ENCODE assay signal across 15 cellular contexts in genomic region chr14:34075095-34075744, GRCh38.
DNase-seq lines count a peak whose midpoint lies in the region; ATAC-seq lines count a peak whose summit lies in the region.
"Had no signal": no experiment of that assay in that cellular context is flagged by ENCODE, and none has a peak within 500 bp of the region (broad histone marks: within the 10 kb centered on the region; RNA-seq: fewer than 3 reads in every experiment).

No MANE protein-coding gene starts in this region.

- peak; percentile 56 for ATAC-seq in GM19467 (IDR thresholded peaks at IDR 0.05; ENCODE audit: unreplicated experiment)
- ATAC-seq in HG03196 (IDR thresholded peaks at IDR 0.05; ENCODE audit: unreplicated experiment), result peak; percentile 64
- ATAC-seq: activated CD8-positive, alpha-beta memory T cell treated with anti-CD3 and anti-CD28 coated beads, Interleukin-2, amount 10 ng/mL, durations not matched to agents 7 days and 5 days had no signal

- DNase-seq in DMS53 (lab: John Stamatoyannopoulos, UW) (peak; percentile 12), DMS53 treated with DMSO at 0.1 percent for 48 hours (lab: John Stamatoyannopoulos, UW; ENCODE audit: unreplicated experiment) (no peak), SKM-1 (lab: John Stamatoyannopoulos, UW; ENCODE audit: unreplicated experiment) (peak; percentile 1), NCI-H1092 (lab: John Stamatoyannopoulos, UW) (no peak), hepatic stellate cell (ENCODE audit: low spot score) (no peak), NCI-H1048 (lab: John Stamatoyannopoulos, UW) (no peak)
- DNase-seq: activated CD8-positive, alpha-beta memory T cell treated with anti-CD3 and anti-CD28 coated beads, Interleukin-2, amount 10 ng/mL, durations not matched to agents 7 days and 5 days; CD4-positive, alpha-beta memory T cell; midbrain; NCI-H1930; occipital lobe; stimulated activated CD4-positive, alpha-beta T cell treated with anti-CD3 and anti-CD28 coated beads, Interleukin-4, amount 100 ng/mL, for 24 hours; WERI-Rb-1 had no signal

Comparison
In these comparisons a context has a peak if more than half of its experiments do, and no peak if none do; other contexts are left out.
1. DNase-seq: peak in DMS53 (single experiment) and SKM-1 (single experiment); none in DMS53 treated with DMSO at 0.1 percent for 48 hours (single experiment), NCI-H1092 (single experiment), hepatic stellate cell (single experiment) and NCI-H1048 (single experiment).